ENCODE assay signal across 11 cellular contexts in genomic region chr17:7611635-7612293, GRCh38. TPM values are rescaled to one million over a fixed set of nuclear protein-coding genes. Genes with fewer than 3 reads are reported as not detected.
DNase-seq lines count a peak whose midpoint lies in the region; ATAC-seq and TF ChIP-seq lines count a peak whose summit lies in the region.
"Had no signal": no experiment of that assay in that cellular context is flagged by ENCODE, and none has a peak within 500 bp of the region (broad histone marks: within the 10 kb centered on the region; RNA-seq: fewer than 3 reads in every experiment).

No MANE protein-coding gene starts in this region.

- no peak for TF ChIP-seq CTCF in right atrium auricular region (IDR thresholded peaks at IDR 0.05)
- TF ChIP-seq CTCF in type B pancreatic cell (conservative IDR thresholded peaks at IDR 0.05) = no peak

- H3K27ac Mint-ChIP-seq in memory B cell (no peak overlapping the region), type B pancreatic cell (peak overlapping the region; percentile 69)
- H3K27ac Mint-ChIP-seq: activated naive CD4-positive, alpha-beta T cell treated with anti-CD3 and anti-CD28 coated beads, Interleukin-2, amount 50 U/mL, for 72 hours had no signal

- DNase-seq in right atrium auricular region (ENCODE audit: low spot score) = no peak
- no peak for DNase-seq in cardiac septum (ENCODE audit: low spot score)
- DNase-seq in adipocyte (ENCODE audit: low read depth) = no peak
- no peak for DNase-seq in memory B cell (ENCODE audit: low spot score in 2 of 2)
- DNase-seq in type B pancreatic cell (ENCODE audit: extremely low spot score, unreplicated experiment) = no peak
- no peak for DNase-seq in activated naive CD4-positive, alpha-beta T cell (lab: John Stamatoyannopoulos, UW)
- DNase-seq in NCI-H2227 (lab: John Stamatoyannopoulos, UW; ENCODE audit: unreplicated experiment) = no peak
- DNase-seq: NCI-H1436 treated with DMSO at 0.1 percent for 48 hours had no signal

- H3K9ac ChIP-seq in adipocyte (ENCODE audit: low read length) = peak overlapping the region; percentile 23

- H3K27me3 ChIP-seq in right atrium auricular region (no peaks in the 10 kb centered on the region), adipocyte (replicated peaks; ENCODE audit: control insufficient read depth, insufficient read depth, low read length) (no peaks in the 10 kb centered on the region)

- no peaks in the 10 kb centered on the region for H3K9me3 ChIP-seq in right atrium auricular region
- no peaks in the 10 kb centered on the region for H3K9me3 ChIP-seq in adipocyte (ENCODE audit: control insufficient read depth, low read length)

- ATAC-seq in memory B cell (ENCODE audit: low read depth) (no peak), HG03378 (IDR thresholded peaks at IDR 0.05; ENCODE audit: unreplicated experiment) (no peak)
- ATAC-seq: activated naive CD4-positive, alpha-beta T cell treated with anti-CD3 and anti-CD28 coated beads, Interleukin-2, amount 50 U/mL, for 72 hours had no signal

- H3K27me3 Mint-ChIP-seq in memory B cell (no peaks in the 10 kb centered on the region), type B pancreatic cell (no peaks in the 10 kb centered on the region)

- H3K4me3 ChIP-seq in right atrium auricular region (no peak overlapping the region), adipocyte (ENCODE audit: low read length) (peak overlapping the region; percentile 97)

- H3K4me1 ChIP-seq in right atrium auricular region (peaks cover 0 to 49% of the 10 kb centered on the region in 2 donors), adipocyte (ENCODE audit: control insufficient read depth, insufficient read depth, low read length) (peaks cover 34% of the 10 kb centered on the region)

- peak overlapping the region; percentile 38 to 57 for H3K27ac ChIP-seq in right atrium auricular region

- H3K4me1 Mint-ChIP-seq in memory B cell = peaks cover 31% of the 10 kb centered on the region
- peaks cover 29% of the 10 kb centered on the region for H3K4me1 Mint-ChIP-seq in type B pancreatic cell (ENCODE audit: unreplicated experiment)

- H3K4me3 Mint-ChIP-seq in memory B cell (peak overlapping the region; percentile 18), type B pancreatic cell (peak overlapping the region; percentile 72)

- peaks cover 5% of the 10 kb centered on the region for H3K36me3 ChIP-seq in right atrium auricular region
- peaks cover 14% of the 10 kb centered on the region for H3K36me3 ChIP-seq in adipocyte (ENCODE audit: control insufficient read depth, insufficient read depth, low read length, severe bottlenecking)

- peaks cover 6% of the 10 kb centered on the region for H3K36me3 Mint-ChIP-seq in memory B cell
- peaks cover 9% of the 10 kb centered on the region for H3K36me3 Mint-ChIP-seq in type B pancreatic cell

- no peaks in the 10 kb centered on the region for H3K9me3 Mint-ChIP-seq in memory B cell
- no peaks in the 10 kb centered on the region for H3K9me3 Mint-ChIP-seq in type B pancreatic cell
- H3K9me3 Mint-ChIP-seq: activated naive CD4-positive, alpha-beta T cell treated with anti-CD3 and anti-CD28 coated beads, Interleukin-2, amount 50 U/mL, for 72 hours had no signal

- intact Hi-C loops in cardiac septum (cut with DNase I) = loop anchor here (5.0 kb wide), 1 partner anchor 76 kb away; the partner anchor contains the start of genes TP53 and WRAP53

RNA-seq across cellular contexts. Expression of gene FXR2, which starts 2.9 kb away (rescaled TPM):
- total RNA-seq in right atrium auricular region (10 to 100 TPM; 70.3 to 83.6 TPM), cardiac septum (83.5 TPM), type B pancreatic cell (ENCODE audit: low replicate concordance) (37.1 and 44.2 TPM in 2 replicates)

RNA-seq across cellular contexts. Expression of gene SAT2, which starts 15.9 kb away (rescaled TPM):
- total RNA-seq in right atrium auricular region (10 to 100 TPM; 56.0 to 78.5 TPM), cardiac septum (60.3 TPM), type B pancreatic cell (ENCODE audit: low replicate concordance) (94.1 and 104 TPM in 2 replicates)

RNA-seq across cellular contexts. Expression of gene SHBG, which starts 18.2 kb away (rescaled TPM):
- total RNA-seq in right atrium auricular region (under 1 TPM in 1 of 2 donors, not detected in 1; 0.39 TPM), cardiac septum (0.62 TPM), type B pancreatic cell (ENCODE audit: low replicate concordance) (2.0 and 3.0 TPM in 2 replicates)
- total RNA-seq: lower leg skin had no signal

RNA-seq across cellular contexts. Expression of gene SOX15, which starts 21.9 kb away (rescaled TPM):
- total RNA-seq in right atrium auricular region (10 to 100 TPM in 1 of 2 donors, 1 to 10 TPM in 1; 5.6 to 11.5 TPM), cardiac septum (1.1 TPM), type B pancreatic cell (ENCODE audit: low replicate concordance) (0.77 and 4.0 TPM in 2 replicates)

RNA-seq across cellular contexts. Expression of gene MPDU1, which starts 28.1 kb away (rescaled TPM):
- 10 to 100 TPM; 55.4 to 81.1 TPM for total RNA-seq in right atrium auricular region
- 22.4 TPM for total RNA-seq in cardiac septum
- 61.8 and 67.6 TPM in 2 replicates for total RNA-seq in type B pancreatic cell (ENCODE audit: low replicate concordance)
